In genomic region chr6:8329592-8329991, GRCh38 we compare ENCODE assay signal across 14 cellular contexts.
"Had no signal": no experiment of that assay in that cellular context is flagged by ENCODE, and none has a peak within 500 bp of the region (broad histone marks: within the 10 kb centered on the region; RNA-seq: fewer than 3 reads in every experiment).

No MANE protein-coding gene starts in this region.

- H3K4me3 ChIP-seq: adrenal gland, coronary artery, gastrocnemius medialis, right atrium auricular region, skin epidermis, stomach, thoracic aorta had no signal

- DNase-seq: activated B cell treated with CpG ODN at 0.5 μM for 24 hours; activated CD4-positive, alpha-beta T cell treated with anti-CD3 and anti-CD28 coated beads, Interleukin-2, amount 10 ng/mL, durations not matched to agents 24 days and 14 days; activated naive CD4-positive, alpha-beta T cell treated with anti-CD3 and anti-CD28 coated beads for 36 hours; adrenal gland; central memory CD4-positive, alpha-beta T cell; effector memory CD4-positive, alpha-beta T cell; gastrocnemius medialis; kidney; stomach had no signal

- H3K27me3 Mint-ChIP-seq: activated B cell treated with CpG ODN at 0.5 μM for 24 hours; activated CD4-positive, alpha-beta T cell treated with anti-CD3 and anti-CD28 coated beads, Interleukin-2, amount 10 ng/mL, durations not matched to agents 24 days and 14 days had no signal

- H3K4me1 Mint-ChIP-seq: activated B cell treated with CpG ODN at 0.5 μM for 24 hours; activated CD4-positive, alpha-beta T cell treated with anti-CD3 and anti-CD28 coated beads, Interleukin-2, amount 10 ng/mL, durations not matched to agents 24 days and 14 days; activated T-helper 17 cell treated with anti-CD3 and anti-CD28 coated beads, Interleukin-2, amount 50 U/mL, for 72 hours had no signal

- H3K27me3 ChIP-seq: adrenal gland, gastrocnemius medialis, right atrium auricular region, stomach had no signal

- H3K27ac Mint-ChIP-seq: activated B cell treated with CpG ODN at 0.5 μM for 24 hours; activated CD4-positive, alpha-beta T cell treated with anti-CD3 and anti-CD28 coated beads, Interleukin-2, amount 10 ng/mL, durations not matched to agents 24 days and 14 days; activated naive CD4-positive, alpha-beta T cell treated with anti-CD3 and anti-CD28 coated beads for 36 hours; activated T-helper 17 cell treated with anti-CD3 and anti-CD28 coated beads, Interleukin-2, amount 50 U/mL, for 72 hours had no signal

- H3K36me3 ChIP-seq: adrenal gland, gastrocnemius medialis, right atrium auricular region, stomach, thoracic aorta had no signal

- H3K9me3 ChIP-seq: adrenal gland, gastrocnemius medialis, right atrium auricular region, stomach, thoracic aorta had no signal

- H3K4me3 Mint-ChIP-seq: activated B cell treated with CpG ODN at 0.5 μM for 24 hours; activated CD4-positive, alpha-beta T cell treated with anti-CD3 and anti-CD28 coated beads, Interleukin-2, amount 10 ng/mL, durations not matched to agents 24 days and 14 days; activated naive CD4-positive, alpha-beta T cell treated with anti-CD3 and anti-CD28 coated beads for 36 hours; activated T-helper 17 cell treated with anti-CD3 and anti-CD28 coated beads, Interleukin-2, amount 50 U/mL, for 72 hours had no signal

- H3K27ac ChIP-seq: adrenal gland, coronary artery, gastrocnemius medialis, right atrium auricular region, skin epidermis, stomach, thoracic aorta had no signal

- H3K9me3 Mint-ChIP-seq: activated B cell treated with CpG ODN at 0.5 μM for 24 hours; activated CD4-positive, alpha-beta T cell treated with anti-CD3 and anti-CD28 coated beads, Interleukin-2, amount 10 ng/mL, durations not matched to agents 24 days and 14 days; activated naive CD4-positive, alpha-beta T cell treated with anti-CD3 and anti-CD28 coated beads for 36 hours; activated T-helper 17 cell treated with anti-CD3 and anti-CD28 coated beads, Interleukin-2, amount 50 U/mL, for 72 hours had no signal

- ATAC-seq: activated T-helper 17 cell treated with anti-CD3 and anti-CD28 coated beads, Interleukin-2, amount 50 U/mL, for 72 hours; gastrocnemius medialis had no signal

- H3K4me1 ChIP-seq: adrenal gland, gastrocnemius medialis, right atrium auricular region, stomach had no signal
